9 cellular contexts compared by ENCODE assay signal in genomic region chr12:122190842-122191668, GRCh38. TPM values are rescaled to one million over a fixed set of nuclear protein-coding genes. Genes with fewer than 3 reads are reported as not detected.
A peak's percentile ranks its signal among the peaks of the same experiment; 100 is the strongest.
DNase-seq lines count a peak whose midpoint lies in the region; ATAC-seq and TF ChIP-seq lines count a peak whose summit lies in the region.
"Had no signal": no experiment of that assay in that cellular context is flagged by ENCODE, and none has a peak within 500 bp of the region (broad histone marks: within the 10 kb centered on the region; RNA-seq: fewer than 3 reads in every experiment).

No MANE protein-coding gene starts in this region.

- H3K27ac Mint-ChIP-seq in activated CD4-positive, alpha-beta memory T cell treated with anti-CD3 and anti-CD28 coated beads for 36 hours, result no peak overlapping the region
- H3K27ac Mint-ChIP-seq in endothelial cell (ENCODE audit: unreplicated experiment), result no peak overlapping the region
- H3K27ac Mint-ChIP-seq in naive thymus-derived CD8-positive, alpha-beta T cell, result no peak overlapping the region
- H3K27ac Mint-ChIP-seq: stimulated activated naive CD8-positive, alpha-beta T cell treated with anti-CD3 and anti-CD28 coated beads, Interleukin-15, Interleukin-2, amounts not matched to agents 100 ng/mL and 50 ng/mL, for 24 hours had no signal

- H3K36me3 Mint-ChIP-seq in activated CD4-positive, alpha-beta memory T cell treated with anti-CD3 and anti-CD28 coated beads for 36 hours, result no peaks in the 10 kb centered on the region
- no peaks in the 10 kb centered on the region for H3K36me3 Mint-ChIP-seq in endothelial cell (ENCODE audit: low read depth, unreplicated experiment)
- peaks cover 0 to 13% (median 7%) of the 10 kb centered on the region in 3 donors for H3K36me3 Mint-ChIP-seq in naive thymus-derived CD8-positive, alpha-beta T cell

- H3K4me3 ChIP-seq in testis, result no peak overlapping the region

- intact Hi-C loops in activated CD4-positive, alpha-beta memory T cell treated with anti-CD3 and anti-CD28 coated beads for 36 hours (cut with micrococcal nuclease), result loop anchor here (1.0 to 2.0 kb wide), 3 partner anchors 30 to 137 kb away; no protein-coding TSS in a partner anchor
- intact Hi-C loops in testis (cut with DNase I; ENCODE audit: low total_unique reads), result no loop called here

- H3K27ac ChIP-seq in testis, result no peak overlapping the region

- no peaks in the 10 kb centered on the region for H3K4me1 Mint-ChIP-seq in activated CD4-positive, alpha-beta memory T cell treated with anti-CD3 and anti-CD28 coated beads for 36 hours (ENCODE audit: low read depth)
- no peaks in the 10 kb centered on the region for H3K4me1 Mint-ChIP-seq in endothelial cell (ENCODE audit: unreplicated experiment)
- peaks cover 2 to 7% (median 4%) of the 10 kb centered on the region in 4 donors for H3K4me1 Mint-ChIP-seq in naive thymus-derived CD8-positive, alpha-beta T cell

- no peaks in the 10 kb centered on the region for H3K27me3 Mint-ChIP-seq in activated CD4-positive, alpha-beta memory T cell treated with anti-CD3 and anti-CD28 coated beads for 36 hours
- H3K27me3 Mint-ChIP-seq in endothelial cell (ENCODE audit: unreplicated experiment), result peaks cover 4% of the 10 kb centered on the region
- H3K27me3 Mint-ChIP-seq in naive thymus-derived CD8-positive, alpha-beta T cell, result peaks cover 0 to 4% (median 0%) of the 10 kb centered on the region in 5 donors
- H3K27me3 Mint-ChIP-seq: stimulated activated naive CD8-positive, alpha-beta T cell treated with anti-CD3 and anti-CD28 coated beads, Interleukin-15, Interleukin-2, amounts not matched to agents 100 ng/mL and 50 ng/mL, for 24 hours had no signal

- ATAC-seq in GM18867 (IDR thresholded peaks at IDR 0.05; ENCODE audit: unreplicated experiment), result peak; percentile 49
- peak; percentile 85 to 89 for ATAC-seq in naive thymus-derived CD8-positive, alpha-beta T cell

- H3K4me3 Mint-ChIP-seq in activated CD4-positive, alpha-beta memory T cell treated with anti-CD3 and anti-CD28 coated beads for 36 hours, result no peak overlapping the region
- no peak overlapping the region for H3K4me3 Mint-ChIP-seq in endothelial cell (ENCODE audit: unreplicated experiment)
- H3K4me3 Mint-ChIP-seq in naive thymus-derived CD8-positive, alpha-beta T cell, result no peak overlapping the region
- H3K4me3 Mint-ChIP-seq: stimulated activated naive CD8-positive, alpha-beta T cell treated with anti-CD3 and anti-CD28 coated beads, Interleukin-15, Interleukin-2, amounts not matched to agents 100 ng/mL and 50 ng/mL, for 24 hours had no signal

- H3K4me1 ChIP-seq in testis, result no peaks in the 10 kb centered on the region

- H3K27me3 ChIP-seq in testis, result no peaks in the 10 kb centered on the region

- no peaks in the 10 kb centered on the region for H3K36me3 ChIP-seq in testis (ENCODE audit: low read depth, missing control alignments)

- POLR2A ChIA-PET in activated CD4-positive, alpha-beta memory T cell treated with anti-CD3 and anti-CD28 coated beads for 36 hours (lab: Charles Lee), result no interaction called here
- POLR2A ChIA-PET in naive thymus-derived CD8-positive, alpha-beta T cell (lab: Charles Lee), result interaction anchor here (0.6 kb wide), 1 partner anchor 13 kb away, joined by 3 read pairs; the partner anchor contains the start of gene B3GNT4

- no peak for TF ChIP-seq POLR2A in testis (IDR thresholded peaks at IDR 0.05)

- H3K9me3 ChIP-seq in testis, result no peaks in the 10 kb centered on the region

- CTCF ChIA-PET in activated CD4-positive, alpha-beta memory T cell treated with anti-CD3 and anti-CD28 coated beads for 36 hours (lab: Charles Lee), result interaction anchor here (0.6 to 4.7 kb wide), 17 partner anchors 10 to 1955 kb away, joined by 3 to 71 read pairs (median 5); partner anchors contain the start of gene IL31

- WGBS in testis, 2 donors, result 71 to 80% methylated on average over 18 of the region's 18 CpGs

- peaks cover 7% of the 10 kb centered on the region for H3K9me3 Mint-ChIP-seq in activated CD4-positive, alpha-beta memory T cell treated with anti-CD3 and anti-CD28 coated beads for 36 hours
- no peaks in the 10 kb centered on the region for H3K9me3 Mint-ChIP-seq in endothelial cell (ENCODE audit: unreplicated experiment)
- H3K9me3 Mint-ChIP-seq in naive thymus-derived CD8-positive, alpha-beta T cell, result peaks cover 0 to 15% (median 0%) of the 10 kb centered on the region in 9 donors

- peak; percentile 80 for DNase-seq in AG20443 (ENCODE audit: low spot score)
- DNase-seq in NCI-H526 (lab: John Stamatoyannopoulos, UW), result peak; percentile 5 to 85
- peak; percentile 85 for DNase-seq in activated CD4-positive, alpha-beta memory T cell treated with anti-CD3 and anti-CD28 coated beads for 36 hours
- DNase-seq in endothelial cell (ENCODE audit: low spot score), result peak; percentile 82
- peak; percentile 36 to 82 (median 65) for DNase-seq in naive thymus-derived CD8-positive, alpha-beta T cell
- peak; percentile 65 for DNase-seq in testis
- no peak for DNase-seq in putamen (ENCODE audit: low spot score)

- TF ChIP-seq CTCF in endothelial cell (IDR thresholded peaks at IDR 0.05; ENCODE audit: unreplicated experiment), result peak; percentile 65
- TF ChIP-seq CTCF in testis (IDR thresholded peaks at IDR 0.05), result peak in 2 of 3 experiments; percentile 19 to 50

RNA-seq across cellular contexts. Expression of gene LRRC43, which starts 8.1 kb away (rescaled TPM):
- under 1 TPM; 0.41 to 0.76 TPM for total RNA-seq in activated CD4-positive, alpha-beta memory T cell treated with anti-CD3 and anti-CD28 coated beads for 36 hours
- total RNA-seq in endothelial cell (ENCODE audit: unreplicated experiment) (0.31 TPM), testis (10 to 100 TPM; 10.8 to 11.0 TPM)
- total RNA-seq in naive thymus-derived CD8-positive, alpha-beta T cell, result under 1 TPM in 1 of 2 experiments, not detected in 1; 0.29 TPM
- polyA plus RNA-seq in naive thymus-derived CD8-positive, alpha-beta T cell, result not detected
- polyA plus RNA-seq in testis (ENCODE audit: insufficient read depth, low read depth, low replicate concordance), result 16.6 TPM

RNA-seq across cellular contexts. Expression of gene B3GNT4, which starts 12.5 kb away (rescaled TPM):
- 1 to 10 TPM; 2.3 to 3.6 TPM for total RNA-seq in activated CD4-positive, alpha-beta memory T cell treated with anti-CD3 and anti-CD28 coated beads for 36 hours
- total RNA-seq in endothelial cell (ENCODE audit: unreplicated experiment), result 0.38 TPM
- not detected for total RNA-seq in naive thymus-derived CD8-positive, alpha-beta T cell
- polyA plus RNA-seq in naive thymus-derived CD8-positive, alpha-beta T cell, result under 1 TPM in 2 of 3 donors, not detected in 1; 0.12 to 0.25 TPM
- 1 to 10 TPM; 2.2 to 5.2 TPM for total RNA-seq in testis
- 2.1 TPM for polyA plus RNA-seq in testis (ENCODE audit: insufficient read depth, low read depth, low replicate concordance)

RNA-seq across cellular contexts. Expression of gene IL31, which starts 17.0 kb away (rescaled TPM):
- 1 to 10 TPM; 3.8 to 4.0 TPM for total RNA-seq in activated CD4-positive, alpha-beta memory T cell treated with anti-CD3 and anti-CD28 coated beads for 36 hours
- total RNA-seq in endothelial cell (ENCODE audit: unreplicated experiment) (not detected), testis (not detected)
- not detected for total RNA-seq in naive thymus-derived CD8-positive, alpha-beta T cell
- polyA plus RNA-seq in naive thymus-derived CD8-positive, alpha-beta T cell, result not detected
- 0.38 TPM for polyA plus RNA-seq in testis (ENCODE audit: insufficient read depth, low read depth, low replicate concordance)

RNA-seq across cellular contexts. Expression of gene DIABLO, which starts 34.8 kb away (rescaled TPM):
- total RNA-seq in activated CD4-positive, alpha-beta memory T cell treated with anti-CD3 and anti-CD28 coated beads for 36 hours, result 10 to 100 TPM; 51.8 to 52.0 TPM
- total RNA-seq in endothelial cell (ENCODE audit: unreplicated experiment), result 50.1 TPM
- total RNA-seq in naive thymus-derived CD8-positive, alpha-beta T cell, result 10 to 100 TPM; 41.7 to 51.0 TPM
- 10 to 100 TPM; 48.2 to 71.3 (median 61.7) TPM for polyA plus RNA-seq in naive thymus-derived CD8-positive, alpha-beta T cell
- total RNA-seq in testis, result 100 to 1,000 TPM; 203 to 204 TPM
- polyA plus RNA-seq in testis (ENCODE audit: insufficient read depth, low read depth, low replicate concordance), result 138 TPM
